ENCODE assay signal across 1 cellular context in the genomic region with DNA sequence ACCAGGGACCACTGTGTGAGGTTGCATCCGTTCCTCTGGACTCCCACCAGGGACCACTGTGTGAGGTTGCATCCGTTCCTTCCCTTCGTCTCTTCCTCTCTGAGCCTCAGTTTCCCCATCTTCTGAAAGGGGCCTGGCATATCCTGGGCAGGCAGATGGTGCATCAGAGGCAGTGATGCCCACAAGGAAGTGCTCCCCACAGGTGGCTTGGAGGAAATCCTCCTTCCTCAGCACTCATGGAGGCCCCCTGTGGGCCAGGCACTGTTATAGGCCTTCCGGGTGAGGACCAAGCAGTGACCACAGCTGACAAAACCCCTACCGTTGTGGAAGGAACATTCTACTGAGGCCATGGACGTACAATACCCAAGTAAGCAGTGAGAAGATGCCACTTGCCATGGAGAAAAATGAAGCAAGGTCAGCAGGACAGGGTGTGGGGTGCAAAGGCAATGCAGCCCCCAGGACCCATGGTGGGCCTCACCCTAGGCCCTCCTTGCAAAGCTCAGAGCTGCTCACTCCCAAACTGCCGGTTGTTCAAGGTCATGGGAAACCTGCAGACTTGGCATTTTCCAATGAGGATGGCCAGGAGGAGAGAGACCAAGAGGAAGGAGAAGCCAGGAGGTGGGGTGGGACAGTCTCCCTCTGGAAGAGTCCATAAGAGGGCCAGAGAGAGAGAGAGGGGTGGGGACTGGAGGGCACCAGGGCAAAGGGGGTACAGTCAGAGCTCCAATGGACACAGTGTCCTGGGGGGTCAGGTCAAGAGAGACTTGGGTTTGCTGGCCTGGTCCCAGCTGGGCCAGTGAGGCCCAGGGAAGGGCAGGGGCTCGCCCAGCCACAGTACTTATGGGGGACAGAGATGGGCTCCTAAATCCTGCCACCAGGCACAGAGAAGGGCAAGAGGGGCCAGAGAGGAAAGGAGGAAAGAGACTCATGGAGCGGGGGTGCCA.
TF ChIP-seq lines count a peak whose summit lies in the region.

No MANE protein-coding gene starts in this region.

TF ChIP-seq in H1, 55 proteins besides CTCF, POLR2A, EP300 and RAD21 (continued from another document):
- TF ChIP-seq RNF2 (IDR thresholded peaks at IDR 0.05; ENCODE audit: borderline replicate concordance, low read depth, low read length, missing control alignments, poor library complexity, severe bottlenecking) (no peak), BACH1 (IDR thresholded peaks at IDR 0.05; ENCODE audit: low read length) (peak; percentile 48), POLR2AphosphoS5 (IDR thresholded peaks at IDR 0.05; ENCODE audit: low read depth, low read length) (no peak)
- TF ChIP-seq, protein P1, sequence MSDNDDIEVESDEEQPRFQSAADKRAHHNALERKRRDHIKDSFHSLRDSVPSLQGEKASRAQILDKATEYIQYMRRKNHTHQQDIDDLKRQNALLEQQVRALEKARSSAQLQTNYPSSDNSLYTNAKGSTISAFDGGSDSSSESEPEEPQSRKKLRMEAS (IDR thresholded peaks at IDR 0.05) = peak; percentile 25; the same call in 1 of the 2 replicates
